ENCODE assay signal across 9 cellular contexts in genomic region chr22:39524753-39525657, GRCh38. TPM values are rescaled to one million over a fixed set of nuclear protein-coding genes. Genes with fewer than 3 reads are reported as not detected.
A peak's percentile ranks its signal among the peaks of the same experiment; 100 is the strongest.
DNase-seq lines count a peak whose midpoint lies in the region; ATAC-seq and TF ChIP-seq lines count a peak whose summit lies in the region.
"Had no signal": no experiment of that assay in that cellular context is flagged by ENCODE, and none has a peak within 500 bp of the region (broad histone marks: within the 10 kb centered on the region; RNA-seq: fewer than 3 reads in every experiment).

No MANE protein-coding gene starts in this region.

- peaks cover 4 to 55% of the 10 kb centered on the region in 2 donors for H3K36me3 ChIP-seq in psoas muscle (ENCODE audit: insufficient read depth in 1 of 2, low read depth in 1 of 2)

- H3K9me3 Mint-ChIP-seq in brain = peaks cover 0 to 12% (median 3%) of the 10 kb centered on the region in 5 experiments

- peaks cover 82% of the 10 kb centered on the region for H3K4me1 Mint-ChIP-seq in brain

- H3K27ac Mint-ChIP-seq in brain = peak overlapping the region; percentile 78 to 100 (median 88)

- ATAC-seq in psoas muscle = no peak
- ATAC-seq: left ventricle myocardium superior had no signal

- no peaks in the 10 kb centered on the region for H3K9me3 ChIP-seq in psoas muscle

- peak overlapping the region; percentile 100 for H3K27ac ChIP-seq in psoas muscle

- peaks cover 37% of the 10 kb centered on the region for H3K4me1 ChIP-seq in psoas muscle

- intact Hi-C loops in psoas muscle (cut with DNase I) = loop anchor here (5.0 kb wide), 5 partner anchors 33 to 353 kb away; partner anchors contain the start of gene RPL3 (in 1 of the 2)

- TF ChIP-seq CTCF in NB4 (IDR thresholded peaks at IDR 0.05; ENCODE audit: low read depth, low read length) = no peak
- TF ChIP-seq CTCF in brain (conservative IDR thresholded peaks at IDR 0.05) = no peak
- TF ChIP-seq CTCF in psoas muscle (IDR thresholded peaks at IDR 0.05) = no peak
- no peak for TF ChIP-seq CTCF in GM13977 (IDR thresholded peaks at IDR 0.05; ENCODE audit: extremely low read depth, insufficient read depth, missing control alignments)

- H3K4me3 Mint-ChIP-seq in brain = peak overlapping the region; percentile 64 to 88 (median 69)

- 68 to 73% (median 73%) methylated on average over 10 of the region's 10 CpGs for WGBS in psoas muscle, 3 donors

- H3K4me3 ChIP-seq in NB4 (ENCODE audit: low read depth, low read length) = peak overlapping the region; percentile 11
- H3K4me3 ChIP-seq in psoas muscle = no peak overlapping the region

- DNase-seq in DMS 273 (lab: John Stamatoyannopoulos, UW; ENCODE audit: unreplicated experiment) = peak; percentile 64
- no peak for DNase-seq in DMS 273 treated with DMSO at 0.1 percent for 48 hours (lab: John Stamatoyannopoulos, UW)
- no peak for DNase-seq in NB4 (ENCODE audit: low read depth)
- peak in 1 of 2 donors; percentile 45 for DNase-seq in psoas muscle
- DNase-seq in SKM-1 treated with dmso at 0.1 percent for 144 hours (lab: John Stamatoyannopoulos, UW; ENCODE audit: unreplicated experiment) = no peak
- no peak for DNase-seq in GM13977 (ENCODE audit: low spot score)
- no peak for DNase-seq in effector CD4-positive, alpha-beta T cell
- DNase-seq: left ventricle myocardium superior had no signal

- no peaks in the 10 kb centered on the region for H3K27me3 ChIP-seq in psoas muscle (ENCODE audit: insufficient read depth in 3 of 3, low read length in 2 of 3)

- H3K27me3 Mint-ChIP-seq in brain = peaks cover 16% of the 10 kb centered on the region

- TF ChIP-seq POLR2A in NB4 (IDR thresholded peaks at IDR 0.05; ENCODE audit: extremely low read depth, insufficient read length) = no peak

- H3K36me3 Mint-ChIP-seq in brain = peaks cover 58% of the 10 kb centered on the region

- in situ Hi-C loops in GM13977 (cut with MboI; ENCODE audit: low pct_unique_long_range_greater_than_20kb, low sequenced_read_pairs, unreplicated experiment) = no loop called here

RNA-seq across cellular contexts. Expression of gene ATF4, which starts 4.6 kb away (rescaled TPM):
- polyA plus RNA-seq in brain (ENCODE audit: insufficient read depth, low read depth, low replicate concordance) (435 TPM), psoas muscle (1,000 to 10,000 TPM; 1,006 to 1,369 (median 1,295) TPM)
- total RNA-seq in psoas muscle = 100 to 1,000 TPM; 246 to 839 (median 408) TPM

RNA-seq across cellular contexts. Expression of gene RPS19BP1, which starts 7.5 kb away (rescaled TPM):
- polyA plus RNA-seq in brain (ENCODE audit: insufficient read depth, low read depth, low replicate concordance) = 116 TPM
- 10 to 100 TPM; 34.0 to 52.6 (median 42.6) TPM for total RNA-seq in psoas muscle
- polyA plus RNA-seq in psoas muscle = 100 to 1,000 TPM; 143 to 313 (median 186) TPM

RNA-seq across cellular contexts. Expression of gene MIEF1, which starts 22.9 kb away (rescaled TPM):
- 22.5 TPM for polyA plus RNA-seq in brain (ENCODE audit: insufficient read depth, low read depth, low replicate concordance)
- 10 to 100 TPM in 2 of 4 donors, 1 to 10 TPM in 2; 8.6 to 18.7 (median 13.3) TPM for total RNA-seq in psoas muscle
- polyA plus RNA-seq in psoas muscle = 10 to 100 TPM in 2 of 3 donors, 1 to 10 TPM in 1; 7.4 to 20.9 (median 14.0) TPM

RNA-seq across cellular contexts. Expression of gene CACNA1I, which starts 45.5 kb away (rescaled TPM):
- polyA plus RNA-seq in brain (ENCODE audit: insufficient read depth, low read depth, low replicate concordance) (2.2 TPM), psoas muscle (under 1 TPM; 0.01 to 0.14 (median 0.01) TPM)
- total RNA-seq in psoas muscle = under 1 TPM in 2 of 4 donors, not detected in 2; 0.04 to 0.06 TPM
- total RNA-seq: left ventricle myocardium superior had no signal
